Comparison of ENCODE assay signal across 1 cellular context in genomic region chr4:20043992-20044391, GRCh38.
TF ChIP-seq lines count a peak whose summit lies in the region.

No MANE protein-coding gene starts in this region.

TF ChIP-seq in H1, 55 proteins besides CTCF, POLR2A, EP300 and RAD21 (continued from another document):
- TF ChIP-seq CEBPB (IDR thresholded peaks at IDR 0.05; ENCODE audit: low read depth, low read length) (no peak), KDM1A (IDR thresholded peaks at IDR 0.05; ENCODE audit: borderline replicate concordance, low read length) (no peak), EZH2 (IDR thresholded peaks at IDR 0.05; ENCODE audit: low read depth, low read length, severe bottlenecking) (no peak)
